Comparison of ENCODE assay signal across 19 cellular contexts in genomic region chr2:67628892-67629291, GRCh38.
"Had no signal": no experiment of that assay in that cellular context is flagged by ENCODE, and none has a peak within 500 bp of the region (broad histone marks: within the 10 kb centered on the region; RNA-seq: fewer than 3 reads in every experiment).

No MANE protein-coding gene starts in this region.

- H3K9me3 ChIP-seq: esophagus muscularis mucosa, gastroesophageal sphincter, left lung, lower lobe of right lung, mucosa of descending colon had no signal

- H3K27ac ChIP-seq: dorsolateral prefrontal cortex, esophagus muscularis mucosa, foreskin keratinocyte, gastroesophageal sphincter, heart left ventricle, hepatocyte, left lung, lower lobe of right lung had no signal

- H3K27me3 ChIP-seq: esophagus muscularis mucosa, gastroesophageal sphincter, heart left ventricle, hepatocyte, left lung had no signal

- ATAC-seq: foreskin keratinocyte; gastroesophageal sphincter; heart left ventricle; left cardiac atrium; left lung; left ventricle myocardium superior; lower lobe of right lung; mucosa of descending colon; naive thymus-derived CD8-positive, alpha-beta T cell had no signal

- H3K36me3 ChIP-seq: esophagus muscularis mucosa, gastroesophageal sphincter, heart left ventricle, left lung, lower lobe of right lung had no signal

- H2AFZ ChIP-seq: hepatocyte had no signal

- H3K4me2 ChIP-seq: hepatocyte had no signal

- H3K4me3 ChIP-seq: dorsolateral prefrontal cortex, esophagus muscularis mucosa, gastroesophageal sphincter, heart left ventricle, hepatocyte, left lung, lower lobe of right lung, mucosa of descending colon had no signal

- H3K4me1 ChIP-seq: esophagus muscularis mucosa, foreskin keratinocyte, gastroesophageal sphincter, heart left ventricle, lower lobe of right lung had no signal

- H3K79me2 ChIP-seq: hepatocyte had no signal

- DNase-seq: dermis blood vessel endothelial cell; dorsolateral prefrontal cortex; effector CD4-positive, alpha-beta T cell; effector memory CD4-positive, alpha-beta T cell; foreskin keratinocyte; heart left ventricle; hypothalamus; immature natural killer cell; left cardiac atrium; left lung; left ventricle myocardium superior; lower lobe of right lung; mesenchymal stem cell; mucosa of descending colon; naive B cell; naive thymus-derived CD8-positive, alpha-beta T cell had no signal
